In genomic region chr4:123871351-123871750, GRCh38 we compare ENCODE assay signal across 35 cellular contexts.
DNase-seq lines count a peak whose midpoint lies in the region; ATAC-seq, FAIRE-seq and TF ChIP-seq lines count a peak whose summit lies in the region.
"Had no signal": no experiment of that assay in that cellular context is flagged by ENCODE, and none has a peak within 500 bp of the region (broad histone marks: within the 10 kb centered on the region; RNA-seq: fewer than 3 reads in every experiment).

No MANE protein-coding gene starts in this region.

- no peak for TF ChIP-seq POLR2A in H1 (IDR thresholded peaks at IDR 0.05; ENCODE audit: control extremely low read depth in 1 of 2, low read depth in 2 of 2, low read length in 2 of 2)

- no peak overlapping the region for H2BK5ac ChIP-seq in H1 (ENCODE audit: low read depth, low read length)
- no peak overlapping the region for H2BK5ac ChIP-seq in mesendoderm (ENCODE audit: low read length)

- WGBS in H1 (ENCODE audit: extremely low coverage in 1 of 2, insufficient coverage in 1 of 2, insufficient read length in 1 of 2, insufficient replicate concordance in 2 of 2, low coverage in 1 of 2, low lambda C conversion rate in 2 of 2, missing lambda C conversion rate in 1 of 2), 2 experiments, result 93% methylated on average over 6 of the region's 6 CpGs; no CpG with 5 or more reads in 1 of the 2 experiments
- no CpG with 5 or more reads among the region's 6 CpGs for WGBS in mesendoderm (ENCODE audit: extremely low coverage, insufficient coverage, low lambda C conversion rate)
- WGBS in psoas muscle, 3 donors, result 24 to 54% (median 37%) methylated on average over 6 of the region's 6 CpGs

- H3K27ac ChIP-seq in H1 (ENCODE audit: low read depth, low read length), result no peak overlapping the region
- no peak overlapping the region for H3K27ac ChIP-seq in mesendoderm (ENCODE audit: low read depth, low read length)
- peak overlapping the region; percentile 78 for H3K27ac ChIP-seq in psoas muscle
- no peak overlapping the region for H3K27ac ChIP-seq in caudate nucleus (ENCODE audit: low read depth, low read length)
- H3K27ac ChIP-seq: dorsolateral prefrontal cortex, thoracic aorta, uterus had no signal

- no peak overlapping the region for H3K23ac ChIP-seq in H1 (ENCODE audit: insufficient read length)
- H3K23ac ChIP-seq in mesendoderm (ENCODE audit: low read length), result no peak overlapping the region

- H3K4me1 ChIP-seq in H1 (replicated peaks in 1 of 4; ENCODE audit: control insufficient read depth in 3 of 4, insufficient read depth in 4 of 4, low read length in 3 of 4) (peaks cover 0 to 5% (median 0%) of the 10 kb centered on the region in 4 experiments; a peak in 1 of 7 replicates), mesendoderm (ENCODE audit: control insufficient read depth, low read depth, low read length) (no peaks in the 10 kb centered on the region), psoas muscle (peaks cover 28% of the 10 kb centered on the region)
- H3K4me1 ChIP-seq: spleen had no signal

- in situ Hi-C loops in G401 (cut with HindIII; ENCODE audit: low sequenced_read_pairs), result no loop called here

- H2AK5ac ChIP-seq in H1 (ENCODE audit: low read depth, low read length) (no peak overlapping the region), mesendoderm (ENCODE audit: low read length) (no peak overlapping the region)

- no peaks in the 10 kb centered on the region for H4K20me1 ChIP-seq in H1 (replicated peaks in 1 of 2; ENCODE audit: control insufficient read depth in 1 of 2, insufficient read depth in 2 of 2, low read length in 2 of 2)

- TF ChIP-seq CTCF in H1 (IDR thresholded peaks at IDR 0.05; ENCODE audit: control extremely low read depth in 1 of 3, insufficient read depth in 1 of 3, low read depth in 1 of 3, low read length in 3 of 3), result no peak
- no peak for TF ChIP-seq CTCF in psoas muscle (IDR thresholded peaks at IDR 0.05)

- no peak overlapping the region for H3K4me2 ChIP-seq in H1 (ENCODE audit: insufficient read depth in 1 of 2, low read depth in 2 of 2, low read length in 2 of 2)
- no peak overlapping the region for H3K4me2 ChIP-seq in mesendoderm (ENCODE audit: low read length)

- POLR2A ChIA-PET in H1 (lab: Charles Lee; ENCODE audit: partially characterized antibody), result no interaction called here

- no peak overlapping the region for H2BK120ac ChIP-seq in H1 (replicated peaks; ENCODE audit: low read depth, low read length)
- H2BK120ac ChIP-seq in mesendoderm (ENCODE audit: low read depth, low read length), result no peak overlapping the region

- DNase-seq in G401 (ENCODE audit: low spot score) (peak; percentile 65), H1 (ENCODE audit: low read depth in 1 of 2, low spot score in 2 of 2) (no peak), mesendoderm (peak; percentile 5), psoas muscle (no peak), RKO (ENCODE audit: low spot score) (no peak), caudate nucleus (lab: John Stamatoyannopoulos, UW) (no peak)
- DNase-seq: activated CD4-positive, alpha-beta T cell treated with anti-CD3 and anti-CD28 coated beads for 1 hour; activated CD8-positive, alpha-beta memory T cell treated with anti-CD3 and anti-CD28 coated beads, Interleukin-2, amount 50 U/mL, for 48 hours; activated CD8-positive, alpha-beta T cell treated with anti-CD3 and anti-CD28 coated beads for 36 hours; activated naive CD4-positive, alpha-beta T cell treated with anti-CD3 and anti-CD28 coated beads for 36 hours; adrenal gland; AML-193; Calu3; CD4-positive, CD25-positive, alpha-beta regulatory T cell; DMS79; dorsolateral prefrontal cortex; GF-D8; hippocampal formation; left colon; naive B cell; NCI-H1092 treated with DMSO at 0.1 percent for 48 hours; NCI-H1694 treated with DMSO at 0.1 percent for 48 hours; NCI-H526; PC-3; SHP77; spleen; stimulated activated CD4-positive, alpha-beta T cell treated with anti-CD3 and anti-CD28 coated beads, Interleukin-2, amount 100 ng/mL, for 48 hours; stimulated activated naive CD8-positive, alpha-beta T cell treated with anti-CD3 and anti-CD28 coated beads, Interleukin-15, amount 100 ng/mL, for 72 hours; T-helper 2 cell; uterus had no signal

- H3K14ac ChIP-seq in H1 (ENCODE audit: insufficient read length), result no peak overlapping the region

- H2BK20ac ChIP-seq in H1 (ENCODE audit: low read length), result no peak overlapping the region

- H3K4me3 ChIP-seq in H1 (ENCODE audit: extremely low read depth in 1 of 4, insufficient read depth in 2 of 4, low read depth in 3 of 4, low read length in 4 of 4), result no peak overlapping the region
- H3K4me3 ChIP-seq in mesendoderm (ENCODE audit: low read length), result no peak overlapping the region
- peak overlapping the region; percentile 47 for H3K4me3 ChIP-seq in psoas muscle
- H3K4me3 ChIP-seq: adrenal gland, dorsolateral prefrontal cortex, gastroesophageal sphincter, K562, spleen, thoracic aorta, uterus had no signal

- FAIRE-seq in H1 (lab: Jason Lieb, UNC), result no peak
- FAIRE-seq: K562 had no signal

- H3K4ac ChIP-seq in H1 (replicated peaks; ENCODE audit: insufficient read length, low read depth, low read length) (no peak overlapping the region), mesendoderm (ENCODE audit: low read depth, low read length) (no peak overlapping the region)

- H3K18ac ChIP-seq in H1 (ENCODE audit: extremely low read depth, low read length) (no peak overlapping the region), mesendoderm (ENCODE audit: low read length) (no peak overlapping the region)

- TF ChIP-seq EP300 in H1 (IDR thresholded peaks at IDR 0.05; ENCODE audit: borderline replicate concordance in 1 of 2, low read depth in 2 of 2, low read length in 2 of 2), result no peak

- H4K8ac ChIP-seq in H1 (ENCODE audit: extremely low read depth, insufficient read depth, low read length), result no peak overlapping the region; the same call in 1 of the 2 replicates
- no peak overlapping the region for H4K8ac ChIP-seq in mesendoderm (ENCODE audit: low read depth, low read length)

- H3K79me1 ChIP-seq in H1 (ENCODE audit: low read depth, low read length) (no peaks in the 10 kb centered on the region), mesendoderm (ENCODE audit: low read length) (no peaks in the 10 kb centered on the region)

- H3K9ac ChIP-seq in H1 (replicated peaks in 1 of 4; ENCODE audit: extremely low read depth in 1 of 4, low read depth in 3 of 4, low read length in 3 of 4) (no peak overlapping the region), mesendoderm (ENCODE audit: low read length) (no peak overlapping the region)

- no peaks in the 10 kb centered on the region for H3K9me3 ChIP-seq in H1 (ENCODE audit: insufficient read depth in 2 of 2, low read depth in 1 of 2, low read length in 1 of 2)
- peaks cover 5% of the 10 kb centered on the region for H3K9me3 ChIP-seq in psoas muscle
- H3K9me3 ChIP-seq: adrenal gland, gastroesophageal sphincter, thoracic aorta, uterus had no signal

- H3K27me3 ChIP-seq in H1 (replicated peaks in 1 of 4; ENCODE audit: control insufficient read depth in 3 of 4, extremely low read depth in 1 of 4, insufficient read depth in 3 of 4, low read length in 3 of 4) (no peaks in the 10 kb centered on the region), mesendoderm (ENCODE audit: insufficient read depth, low read length, poor library complexity) (no peaks in the 10 kb centered on the region), psoas muscle (ENCODE audit: insufficient read depth in 3 of 3, low read length in 2 of 3) (no peaks in the 10 kb centered on the region)
- H3K27me3 ChIP-seq: adrenal gland, dorsolateral prefrontal cortex, gastroesophageal sphincter, spleen, uterus had no signal

- H4K5ac ChIP-seq in H1 (ENCODE audit: insufficient read length, low read depth, low read length) (no peak overlapping the region), mesendoderm (ENCODE audit: low read length) (no peak overlapping the region)

- H3K79me2 ChIP-seq in H1 (ENCODE audit: control insufficient read depth in 1 of 2, insufficient read depth in 2 of 2, low read length in 2 of 2), result no peaks in the 10 kb centered on the region
- no peaks in the 10 kb centered on the region for H3K79me2 ChIP-seq in mesendoderm (ENCODE audit: control insufficient read depth, insufficient read depth, low read length)

- H2AFZ ChIP-seq in H1 (ENCODE audit: low read length), result peak overlapping the region; percentile 54; the same call in 1 of the 2 replicates

- H3K23me2 ChIP-seq in H1 (ENCODE audit: low read depth, low read length), result no peaks in the 10 kb centered on the region

- no peak for TF ChIP-seq RAD21 in H1 (IDR thresholded peaks at IDR 0.05 in 1 of 2, conservative IDR thresholded peaks at IDR 0.05 in 1 of 2; ENCODE audit: low read depth in 2 of 2, low read length in 2 of 2)

- no peaks in the 10 kb centered on the region for H3K36me3 ChIP-seq in H1 (ENCODE audit: control insufficient read depth in 2 of 4, insufficient read depth in 4 of 4, low read length in 3 of 4)
- no peaks in the 10 kb centered on the region for H3K36me3 ChIP-seq in mesendoderm (ENCODE audit: control insufficient read depth, insufficient read depth, low read length)
- no peaks in the 10 kb centered on the region for H3K36me3 ChIP-seq in psoas muscle (ENCODE audit: insufficient read depth in 1 of 2, low read depth in 1 of 2)
- H3K36me3 ChIP-seq: adrenal gland, gastroesophageal sphincter, spleen, thoracic aorta, uterus had no signal

- CTCF ChIA-PET in H1 (lab: Charles Lee; ENCODE audit: partially characterized antibody), result no interaction called here

- intact Hi-C loops in psoas muscle (cut with DNase I), result loop anchor here in 1 of 2 donors (5.0 kb wide), 1 partner anchor 39 kb away; no protein-coding TSS in a partner anchor

- no peak overlapping the region for H4K91ac ChIP-seq in H1 (replicated peaks; ENCODE audit: insufficient read length, low read length)

- ATAC-seq in psoas muscle, result peak; percentile 17 to 54 (median 44)
- ATAC-seq in HG03520 (IDR thresholded peaks at IDR 0.05; ENCODE audit: unreplicated experiment), result no peak
- ATAC-seq in HG03460 (IDR thresholded peaks at IDR 0.05; ENCODE audit: unreplicated experiment), result no peak
- ATAC-seq: activated CD8-positive, alpha-beta T cell treated with anti-CD3 and anti-CD28 coated beads for 36 hours; gastroesophageal sphincter; K562; left colon; PC-3; stimulated activated naive CD8-positive, alpha-beta T cell treated with anti-CD3 and anti-CD28 coated beads, Interleukin-15, amount 100 ng/mL, for 72 hours had no signal

- H2BK15ac ChIP-seq in H1 (ENCODE audit: low read length) (peak overlapping the region; percentile 46; the same call in 1 of the 2 replicates), mesendoderm (replicated peaks; ENCODE audit: low read depth) (no peak overlapping the region)

- no peak overlapping the region for H2BK12ac ChIP-seq in H1 (ENCODE audit: low read depth, low read length)

- no peak overlapping the region for H3K56ac ChIP-seq in H1 (replicated peaks; ENCODE audit: insufficient read length, low read depth, low read length)
- no peak overlapping the region for H3K56ac ChIP-seq in mesendoderm (ENCODE audit: low read length)

TF ChIP-seq in H1, 55 proteins besides CTCF, POLR2A, EP300 and RAD21 (continues in another document):
- TF ChIP-seq NANOG (IDR thresholded peaks at IDR 0.05; ENCODE audit: insufficient read depth, low read depth, low read length, poor library complexity, severe bottlenecking), result no peak
- no peak for TF ChIP-seq SAP30 (IDR thresholded peaks at IDR 0.05; ENCODE audit: insufficient read depth, insufficient replicate concordance, low read length)
- TF ChIP-seq SP2 (IDR thresholded peaks at IDR 0.05; ENCODE audit: low read length), result no peak
- no peak for TF ChIP-seq ASH2L (IDR thresholded peaks at IDR 0.05; ENCODE audit: low read length)
- no peak for TF ChIP-seq POLR2AphosphoS5 (IDR thresholded peaks at IDR 0.05; ENCODE audit: low read depth, low read length)

Comparison
In these comparisons a context has a peak if more than half of its experiments do, and no peak if none do; other contexts are left out.
1. DNase-seq: peak in G401 (single experiment) and mesendoderm (single experiment); none in H1 (0 of 2), psoas muscle (0 of 2), RKO (single experiment) and caudate nucleus (0 of 61).
2. ATAC-seq: peak in psoas muscle (4 of 4); none in HG03520 (single experiment) and HG03460 (single experiment).